ENCODE assay signal across 2 cellular contexts in the genomic region with DNA sequence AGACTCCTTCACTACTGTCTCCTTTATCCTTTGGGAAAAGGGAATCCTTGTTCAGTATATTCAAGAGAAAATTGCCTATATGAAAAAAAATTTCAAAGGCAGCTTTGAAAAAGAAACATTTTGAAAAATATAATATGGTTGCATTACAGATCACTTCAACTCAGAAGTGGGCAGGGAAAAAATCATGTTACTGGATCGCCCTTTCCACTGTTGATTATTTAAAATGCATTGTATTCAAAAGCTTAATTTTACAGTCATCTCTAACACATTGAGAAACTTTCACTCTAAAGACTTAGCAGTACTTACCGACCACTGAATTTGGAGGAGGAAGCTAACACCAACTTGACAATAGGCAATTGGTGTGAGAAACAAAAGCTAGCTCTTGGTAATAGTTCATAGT.
TF ChIP-seq lines count a peak whose summit lies in the region.

No MANE protein-coding gene starts in this region.

TF ChIP-seq in SK-N-SH, 30 proteins besides CTCF, POLR2A, EP300 and RAD21 (continued from another document):
- TF ChIP-seq, protein P1, sequence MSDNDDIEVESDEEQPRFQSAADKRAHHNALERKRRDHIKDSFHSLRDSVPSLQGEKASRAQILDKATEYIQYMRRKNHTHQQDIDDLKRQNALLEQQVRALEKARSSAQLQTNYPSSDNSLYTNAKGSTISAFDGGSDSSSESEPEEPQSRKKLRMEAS (IDR thresholded peaks at IDR 0.05; ENCODE audit: low read depth), result no peak
- TF ChIP-seq, protein P2, sequence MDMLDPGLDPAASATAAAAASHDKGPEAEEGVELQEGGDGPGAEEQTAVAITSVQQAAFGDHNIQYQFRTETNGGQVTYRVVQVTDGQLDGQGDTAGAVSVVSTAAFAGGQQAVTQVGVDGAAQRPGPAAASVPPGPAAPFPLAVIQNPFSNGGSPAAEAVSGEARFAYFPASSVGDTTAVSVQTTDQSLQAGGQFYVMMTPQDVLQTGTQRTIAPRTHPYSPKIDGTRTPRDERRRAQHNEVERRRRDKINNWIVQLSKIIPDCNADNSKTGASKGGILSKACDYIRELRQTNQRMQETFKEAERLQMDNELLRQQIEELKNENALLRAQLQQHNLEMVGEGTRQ (IDR thresholded peaks at IDR 0.05; ENCODE audit: borderline replicate concordance, low read depth, low read length), result no peak
TF ChIP-seq in SK-N-SH: peak in this region for 0.

TF ChIP-seq in SK-N-SH treated with all-trans-retinoic acid at 6 μM for 48 hours, 23 proteins besides CTCF, POLR2A, EP300 and RAD21:
- TF ChIP-seq, protein P3, sequence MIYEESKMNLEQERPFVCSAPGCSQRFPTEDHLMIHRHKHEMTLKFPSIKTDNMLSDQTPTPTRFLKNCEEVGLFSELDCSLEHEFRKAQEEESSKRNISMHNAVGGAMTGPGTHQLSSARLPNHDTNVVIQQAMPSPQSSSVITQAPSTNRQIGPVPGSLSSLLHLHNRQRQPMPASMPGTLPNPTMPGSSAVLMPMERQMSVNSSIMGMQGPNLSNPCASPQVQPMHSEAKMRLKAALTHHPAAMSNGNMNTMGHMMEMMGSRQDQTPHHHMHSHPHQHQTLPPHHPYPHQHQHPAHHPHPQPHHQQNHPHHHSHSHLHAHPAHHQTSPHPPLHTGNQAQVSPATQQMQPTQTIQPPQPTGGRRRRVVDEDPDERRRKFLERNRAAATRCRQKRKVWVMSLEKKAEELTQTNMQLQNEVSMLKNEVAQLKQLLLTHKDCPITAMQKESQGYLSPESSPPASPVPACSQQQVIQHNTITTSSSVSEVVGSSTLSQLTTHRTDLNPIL (CRISPR knock-in tag; IDR thresholded peaks at IDR 0.05; ENCODE audit: low read depth), result no peak
- no peak for TF ChIP-seq BACH2 (CRISPR knock-in tag; IDR thresholded peaks at IDR 0.05; ENCODE audit: borderline replicate concordance)
- TF ChIP-seq GLIS3 (CRISPR knock-in tag; IDR thresholded peaks at IDR 0.05), result no peak
- TF ChIP-seq ZNF8 (CRISPR knock-in tag; IDR thresholded peaks at IDR 0.05), result no peak
- TF ChIP-seq, protein P4, sequence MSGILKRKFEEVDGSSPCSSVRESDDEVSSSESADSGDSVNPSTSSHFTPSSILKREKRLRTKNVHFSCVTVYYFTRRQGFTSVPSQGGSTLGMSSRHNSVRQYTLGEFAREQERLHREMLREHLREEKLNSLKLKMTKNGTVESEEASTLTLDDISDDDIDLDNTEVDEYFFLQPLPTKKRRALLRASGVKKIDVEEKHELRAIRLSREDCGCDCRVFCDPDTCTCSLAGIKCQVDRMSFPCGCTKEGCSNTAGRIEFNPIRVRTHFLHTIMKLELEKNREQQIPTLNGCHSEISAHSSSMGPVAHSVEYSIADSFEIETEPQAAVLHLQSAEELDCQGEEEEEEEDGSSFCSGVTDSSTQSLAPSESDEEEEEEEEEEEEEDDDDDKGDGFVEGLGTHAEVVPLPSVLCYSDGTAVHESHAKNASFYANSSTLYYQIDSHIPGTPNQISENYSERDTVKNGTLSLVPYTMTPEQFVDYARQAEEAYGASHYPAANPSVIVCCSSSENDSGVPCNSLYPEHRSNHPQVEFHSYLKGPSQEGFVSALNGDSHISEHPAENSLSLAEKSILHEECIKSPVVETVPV (CRISPR knock-in tag; IDR thresholded peaks at IDR 0.05), result no peak
- TF ChIP-seq, protein P5, sequence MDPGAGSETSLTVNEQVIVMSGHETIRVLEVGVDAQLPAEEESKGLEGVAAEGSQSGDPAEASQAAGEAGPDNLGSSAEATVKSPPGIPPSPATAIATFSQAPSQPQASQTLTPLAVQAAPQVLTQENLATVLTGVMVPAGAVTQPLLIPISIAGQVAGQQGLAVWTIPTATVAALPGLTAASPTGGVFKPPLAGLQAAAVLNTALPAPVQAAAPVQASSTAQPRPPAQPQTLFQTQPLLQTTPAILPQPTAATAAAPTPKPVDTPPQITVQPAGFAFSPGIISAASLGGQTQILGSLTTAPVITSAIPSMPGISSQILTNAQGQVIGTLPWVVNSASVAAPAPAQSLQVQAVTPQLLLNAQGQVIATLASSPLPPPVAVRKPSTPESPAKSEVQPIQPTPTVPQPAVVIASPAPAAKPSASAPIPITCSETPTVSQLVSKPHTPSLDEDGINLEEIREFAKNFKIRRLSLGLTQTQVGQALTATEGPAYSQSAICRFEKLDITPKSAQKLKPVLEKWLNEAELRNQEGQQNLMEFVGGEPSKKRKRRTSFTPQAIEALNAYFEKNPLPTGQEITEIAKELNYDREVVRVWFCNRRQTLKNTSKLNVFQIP (CRISPR knock-in tag; IDR thresholded peaks at IDR 0.05; ENCODE audit: borderline replicate concordance, low read depth), result no peak
- no peak for TF ChIP-seq CSDC2 (CRISPR knock-in tag; IDR thresholded peaks at IDR 0.05)
- TF ChIP-seq ZC3H10 (CRISPR knock-in tag; IDR thresholded peaks at IDR 0.05), result no peak
- TF ChIP-seq ZFP3 (CRISPR knock-in tag; IDR thresholded peaks at IDR 0.05), result no peak
- TF ChIP-seq, protein P6, sequence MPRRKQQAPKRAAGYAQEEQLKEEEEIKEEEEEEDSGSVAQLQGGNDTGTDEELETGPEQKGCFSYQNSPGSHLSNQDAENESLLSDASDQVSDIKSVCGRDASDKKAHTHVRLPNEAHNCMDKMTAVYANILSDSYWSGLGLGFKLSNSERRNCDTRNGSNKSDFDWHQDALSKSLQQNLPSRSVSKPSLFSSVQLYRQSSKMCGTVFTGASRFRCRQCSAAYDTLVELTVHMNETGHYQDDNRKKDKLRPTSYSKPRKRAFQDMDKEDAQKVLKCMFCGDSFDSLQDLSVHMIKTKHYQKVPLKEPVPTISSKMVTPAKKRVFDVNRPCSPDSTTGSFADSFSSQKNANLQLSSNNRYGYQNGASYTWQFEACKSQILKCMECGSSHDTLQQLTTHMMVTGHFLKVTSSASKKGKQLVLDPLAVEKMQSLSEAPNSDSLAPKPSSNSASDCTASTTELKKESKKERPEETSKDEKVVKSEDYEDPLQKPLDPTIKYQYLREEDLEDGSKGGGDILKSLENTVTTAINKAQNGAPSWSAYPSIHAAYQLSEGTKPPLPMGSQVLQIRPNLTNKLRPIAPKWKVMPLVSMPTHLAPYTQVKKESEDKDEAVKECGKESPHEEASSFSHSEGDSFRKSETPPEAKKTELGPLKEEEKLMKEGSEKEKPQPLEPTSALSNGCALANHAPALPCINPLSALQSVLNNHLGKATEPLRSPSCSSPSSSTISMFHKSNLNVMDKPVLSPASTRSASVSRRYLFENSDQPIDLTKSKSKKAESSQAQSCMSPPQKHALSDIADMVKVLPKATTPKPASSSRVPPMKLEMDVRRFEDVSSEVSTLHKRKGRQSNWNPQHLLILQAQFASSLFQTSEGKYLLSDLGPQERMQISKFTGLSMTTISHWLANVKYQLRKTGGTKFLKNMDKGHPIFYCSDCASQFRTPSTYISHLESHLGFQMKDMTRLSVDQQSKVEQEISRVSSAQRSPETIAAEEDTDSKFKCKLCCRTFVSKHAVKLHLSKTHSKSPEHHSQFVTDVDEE (CRISPR knock-in tag; IDR thresholded peaks at IDR 0.05), result no peak
- TF ChIP-seq ESRRG (CRISPR knock-in tag; IDR thresholded peaks at IDR 0.05), result no peak
- no peak for TF ChIP-seq ZFP30 (CRISPR knock-in tag; IDR thresholded peaks at IDR 0.05)
- TF ChIP-seq, protein P7, sequence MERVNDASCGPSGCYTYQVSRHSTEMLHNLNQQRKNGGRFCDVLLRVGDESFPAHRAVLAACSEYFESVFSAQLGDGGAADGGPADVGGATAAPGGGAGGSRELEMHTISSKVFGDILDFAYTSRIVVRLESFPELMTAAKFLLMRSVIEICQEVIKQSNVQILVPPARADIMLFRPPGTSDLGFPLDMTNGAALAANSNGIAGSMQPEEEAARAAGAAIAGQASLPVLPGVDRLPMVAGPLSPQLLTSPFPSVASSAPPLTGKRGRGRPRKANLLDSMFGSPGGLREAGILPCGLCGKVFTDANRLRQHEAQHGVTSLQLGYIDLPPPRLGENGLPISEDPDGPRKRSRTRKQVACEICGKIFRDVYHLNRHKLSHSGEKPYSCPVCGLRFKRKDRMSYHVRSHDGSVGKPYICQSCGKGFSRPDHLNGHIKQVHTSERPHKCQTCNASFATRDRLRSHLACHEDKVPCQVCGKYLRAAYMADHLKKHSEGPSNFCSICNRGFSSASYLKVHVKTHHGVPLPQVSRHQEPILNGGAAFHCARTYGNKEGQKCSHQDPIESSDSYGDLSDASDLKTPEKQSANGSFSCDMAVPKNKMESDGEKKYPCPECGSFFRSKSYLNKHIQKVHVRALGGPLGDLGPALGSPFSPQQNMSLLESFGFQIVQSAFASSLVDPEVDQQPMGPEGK (CRISPR knock-in tag; IDR thresholded peaks at IDR 0.05; ENCODE audit: borderline replicate concordance), result no peak
- no peak for TF ChIP-seq ISL1 (CRISPR knock-in tag; IDR thresholded peaks at IDR 0.05)
- no peak for TF ChIP-seq OSR1 (CRISPR knock-in tag; IDR thresholded peaks at IDR 0.05)
- no peak for TF ChIP-seq ZNF70 (CRISPR knock-in tag; IDR thresholded peaks at IDR 0.05)
- no peak for TF ChIP-seq ARNTL (CRISPR knock-in tag; IDR thresholded peaks at IDR 0.05; ENCODE audit: borderline replicate concordance, low read depth)
- TF ChIP-seq TOX (CRISPR knock-in tag; IDR thresholded peaks at IDR 0.05; ENCODE audit: borderline replicate concordance), result no peak
- TF ChIP-seq PPARA (CRISPR knock-in tag; IDR thresholded peaks at IDR 0.05; ENCODE audit: borderline replicate concordance), result no peak
- TF ChIP-seq ZNF565 (CRISPR knock-in tag; conservative IDR thresholded peaks at IDR 0.05; ENCODE audit: low read depth), result no peak
TF ChIP-seq in SK-N-SH treated with all-trans-retinoic acid at 6 μM for 48 hours: peak in this region for 0.
